12 cellular contexts compared by ENCODE assay signal in genomic region chr21:38221594-38221993, GRCh38. TPM values are rescaled to one million over a fixed set of nuclear protein-coding genes. Genes with fewer than 3 reads are reported as not detected.
A peak's percentile ranks its signal among the peaks of the same experiment; 100 is the strongest.
DNase-seq lines count a peak whose midpoint lies in the region; ATAC-seq and TF ChIP-seq lines count a peak whose summit lies in the region.
"Had no signal": no experiment of that assay in that cellular context is flagged by ENCODE, and none has a peak within 500 bp of the region (broad histone marks: within the 10 kb centered on the region; RNA-seq: fewer than 3 reads in every experiment).

No MANE protein-coding gene starts in this region.

- H3K36me3 Mint-ChIP-seq in stimulated activated naive B cell treated with anti-CD40 and anti-IgM and Interleukin-4, amounts not matched to agents 10 μg/mL and 1 μg/mL and 100 μg/mL, for 72 hours: peaks cover 0 to 2% of the 10 kb centered on the region in 2 donors
- H3K36me3 Mint-ChIP-seq: activated naive CD4-positive, alpha-beta T cell treated with anti-CD3 and anti-CD28 coated beads, Interleukin-2, amount 50 U/mL, for 24 hours had no signal

- peaks cover 23 to 24% of the 10 kb centered on the region in 2 donors for H3K9me3 Mint-ChIP-seq in stimulated activated naive B cell treated with anti-CD40 and anti-IgM and Interleukin-4, amounts not matched to agents 10 μg/mL and 1 μg/mL and 100 μg/mL, for 72 hours
- H3K9me3 Mint-ChIP-seq: activated naive CD4-positive, alpha-beta T cell treated with anti-CD3 and anti-CD28 coated beads, Interleukin-2, amount 50 U/mL, for 24 hours had no signal

- H3K36me3 ChIP-seq in mammary epithelial cell (ENCODE audit: insufficient read depth, low read length) (no peaks in the 10 kb centered on the region), breast epithelium (no peaks in the 10 kb centered on the region), adipocyte (ENCODE audit: control insufficient read depth, insufficient read depth, low read length, severe bottlenecking) (no peaks in the 10 kb centered on the region), tibial nerve (no peaks in the 10 kb centered on the region)

- TF ChIP-seq POLR2A in breast epithelium (IDR thresholded peaks at IDR 0.05) (no peak), tibial nerve (IDR thresholded peaks at IDR 0.05) (no peak)

- dilution Hi-C loops in mammary epithelial cell (cut with HindIII; ENCODE audit: low sequenced_read_pairs): no loop called here

- no peak for TF ChIP-seq CTCF in mammary epithelial cell (conservative IDR thresholded peaks at IDR 0.05 in 1 of 2, IDR thresholded peaks at IDR 0.05 in 1 of 2; ENCODE audit: extremely low read depth in 1 of 2, insufficient read depth in 1 of 2, low read depth in 1 of 2, low read length in 2 of 2)
- TF ChIP-seq CTCF in breast epithelium (IDR thresholded peaks at IDR 0.05): no peak
- no peak for TF ChIP-seq CTCF in tibial nerve (IDR thresholded peaks at IDR 0.05)

- no peak for TF ChIP-seq EP300 in tibial nerve (IDR thresholded peaks at IDR 0.05)

- no peak overlapping the region for H3K9ac ChIP-seq in mammary epithelial cell (ENCODE audit: insufficient read depth, low read length)
- peak overlapping the region; percentile 70 for H3K9ac ChIP-seq in adipocyte (ENCODE audit: low read length)

- in situ Hi-C loops in mammary epithelial cell (cut with MboI; ENCODE audit: low sequenced_read_pairs in 2 of 2): no loop called here

- no peak overlapping the region for H3K4me2 ChIP-seq in mammary epithelial cell (ENCODE audit: insufficient read depth, low read depth, low read length)

- no peaks in the 10 kb centered on the region for H4K20me1 ChIP-seq in mammary epithelial cell (ENCODE audit: insufficient read depth, low read length)

- peaks cover 4 to 7% of the 10 kb centered on the region in 2 donors for H3K27me3 Mint-ChIP-seq in stimulated activated naive B cell treated with anti-CD40 and anti-IgM and Interleukin-4, amounts not matched to agents 10 μg/mL and 1 μg/mL and 100 μg/mL, for 72 hours
- H3K27me3 Mint-ChIP-seq: activated naive CD4-positive, alpha-beta T cell treated with anti-CD3 and anti-CD28 coated beads, Interleukin-2, amount 50 U/mL, for 24 hours had no signal

- no peak overlapping the region for H3K4me3 Mint-ChIP-seq in stimulated activated naive B cell treated with anti-CD40 and anti-IgM and Interleukin-4, amounts not matched to agents 10 μg/mL and 1 μg/mL and 100 μg/mL, for 72 hours
- H3K4me3 Mint-ChIP-seq: activated naive CD4-positive, alpha-beta T cell treated with anti-CD3 and anti-CD28 coated beads, Interleukin-2, amount 50 U/mL, for 24 hours had no signal

- H3K9me3 ChIP-seq in mammary epithelial cell (replicated peaks; ENCODE audit: insufficient read depth, low read length) (peaks cover 14% of the 10 kb centered on the region), breast epithelium (peaks cover 19 to 39% of the 10 kb centered on the region in 2 donors), adipocyte (ENCODE audit: control insufficient read depth, low read length) (peaks cover 35% of the 10 kb centered on the region), tibial nerve (peaks cover 0 to 42% (median 5%) of the 10 kb centered on the region in 4 donors)

- H3K4me3 ChIP-seq in mammary epithelial cell (replicated peaks in 1 of 3; ENCODE audit: insufficient read depth in 1 of 3, low read depth in 2 of 3, low read length in 3 of 3): no peak overlapping the region
- no peak overlapping the region for H3K4me3 ChIP-seq in breast epithelium
- no peak overlapping the region for H3K4me3 ChIP-seq in adipocyte (ENCODE audit: low read length)
- H3K4me3 ChIP-seq in tibial nerve: no peak overlapping the region

- 44% methylated on average over 1 of the region's 1 CpG for WGBS in mammary epithelial cell (ENCODE audit: low coverage, missing lambda C conversion rate)
- WGBS in tibial nerve, 2 donors: 44 to 97% methylated on average over 1 of the region's 1 CpG

- H3K4me1 ChIP-seq in mammary epithelial cell (ENCODE audit: insufficient read depth, low read length) (peaks cover 4% of the 10 kb centered on the region), breast epithelium (no peaks in the 10 kb centered on the region), adipocyte (ENCODE audit: control insufficient read depth, insufficient read depth, low read length) (peaks cover 22% of the 10 kb centered on the region), tibial nerve (no peaks in the 10 kb centered on the region)

- H3K27me3 ChIP-seq in mammary epithelial cell (ENCODE audit: insufficient read depth, low read length) (no peaks in the 10 kb centered on the region), breast epithelium (no peaks in the 10 kb centered on the region), adipocyte (replicated peaks; ENCODE audit: control insufficient read depth, insufficient read depth, low read length) (no peaks in the 10 kb centered on the region), tibial nerve (no peaks in the 10 kb centered on the region)

- no peak overlapping the region for H3K27ac Mint-ChIP-seq in stimulated activated naive B cell treated with anti-CD40 and anti-IgM and Interleukin-4, amounts not matched to agents 10 μg/mL and 1 μg/mL and 100 μg/mL, for 72 hours
- H3K27ac Mint-ChIP-seq: activated naive CD4-positive, alpha-beta T cell treated with anti-CD3 and anti-CD28 coated beads, Interleukin-2, amount 50 U/mL, for 24 hours had no signal

- CTCF ChIA-PET in mammary epithelial cell (lab: Charles Lee; ENCODE audit: low non-redundant PET): no interaction called here

- DNase-seq in mammary epithelial cell: peak; percentile 67
- no peak for DNase-seq in breast epithelium (ENCODE audit: low spot score in 2 of 2)
- DNase-seq in adipocyte (ENCODE audit: low read depth): no peak
- no peak for DNase-seq in stimulated activated naive B cell treated with anti-CD40 and anti-IgM and Interleukin-4, amounts not matched to agents 10 μg/mL and 1 μg/mL and 100 μg/mL, for 72 hours
- DNase-seq in tibial nerve (ENCODE audit: low spot score in 2 of 2): no peak
- DNase-seq in NCI-H1694 (lab: John Stamatoyannopoulos, UW): no peak
- DNase-seq: NCI-H524 treated with DMSO at 0.1 percent for 48 hours, posterior cingulate gyrus had no signal

- H3K79me2 ChIP-seq in mammary epithelial cell (ENCODE audit: insufficient read depth, low read length): no peaks in the 10 kb centered on the region

- no peak overlapping the region for H3K27ac ChIP-seq in mammary epithelial cell (ENCODE audit: insufficient read depth, low read depth, low read length)
- H3K27ac ChIP-seq in breast epithelium: no peak overlapping the region
- H3K27ac ChIP-seq in tibial nerve: no peak overlapping the region

- peaks cover 2 to 5% of the 10 kb centered on the region in 2 donors for H3K4me1 Mint-ChIP-seq in stimulated activated naive B cell treated with anti-CD40 and anti-IgM and Interleukin-4, amounts not matched to agents 10 μg/mL and 1 μg/mL and 100 μg/mL, for 72 hours

- ATAC-seq in HG02938 (IDR thresholded peaks at IDR 0.05; ENCODE audit: unreplicated experiment) (peak; percentile 63), HG02571 (IDR thresholded peaks at IDR 0.05; ENCODE audit: unreplicated experiment) (no peak)
- ATAC-seq in stimulated activated naive B cell treated with anti-CD40 and anti-IgM and Interleukin-4, amounts not matched to agents 10 μg/mL and 1 μg/mL and 100 μg/mL, for 72 hours (replicated peaks): peak; percentile 55 to 67

- intact Hi-C loops in mammary epithelial cell (cut with micrococcal nuclease) (no loop called here), breast epithelium (cut with DNase I; ENCODE audit: low total_unique reads) (loop anchor here (10.0 kb wide), 1 partner anchor 123 kb away; no protein-coding TSS in a partner anchor)

- BruUV-seq in mammary epithelial cell (replicated peaks; lab: Mats Ljungman, UMichigan): no TSS peak

- no peak overlapping the region for H2AFZ ChIP-seq in mammary epithelial cell (ENCODE audit: low read depth, low read length)

RNA-seq across cellular contexts. Expression of gene KCNJ15, which starts 35.2 kb away (rescaled TPM):
- 10 to 100 TPM in 1 of 2 donors, under 1 TPM in 1; 0.83 to 11.7 TPM for total RNA-seq in mammary epithelial cell
- 58.5 TPM for polyA plus RNA-seq in mammary epithelial cell
- polyA minus RNA-seq in mammary epithelial cell: 120 TPM
- 1 to 10 TPM in 1 of 3 donors, under 1 TPM in 2; 0.80 to 6.9 (median 0.98) TPM for total RNA-seq in breast epithelium
- 1 to 10 TPM in 1 of 4 donors, under 1 TPM in 3; 0.39 to 2.4 (median 0.43) TPM for total RNA-seq in tibial nerve
- total RNA-seq: cerebellum had no signal
